In the genomic region with DNA sequence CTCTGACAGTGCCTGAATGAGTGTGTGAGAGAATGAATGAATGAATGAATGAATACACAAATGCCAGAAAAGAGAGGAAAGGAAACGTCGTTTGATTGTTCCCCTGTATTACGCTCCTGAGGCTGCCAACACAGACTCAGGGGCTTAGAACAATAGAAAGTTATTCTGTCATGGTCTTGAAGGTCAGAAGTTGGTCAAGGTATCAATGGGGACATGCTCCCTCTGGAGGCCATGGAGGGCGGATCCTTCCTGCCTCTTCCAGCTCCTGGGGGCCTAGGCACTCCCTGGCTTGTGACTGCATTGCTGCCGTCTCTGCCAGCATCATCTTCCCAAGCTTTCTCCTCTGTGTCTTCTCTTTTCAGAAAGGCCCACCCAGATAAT, we compare ENCODE assay signal across 8 cellular contexts. TPM values are rescaled to one million over a fixed set of nuclear protein-coding genes. Genes with fewer than 3 reads are reported as not detected.
DNase-seq lines count a peak whose midpoint lies in the region; FAIRE-seq and TF ChIP-seq lines count a peak whose summit lies in the region.

No MANE protein-coding gene starts in this region.

- CTCF ChIA-PET in Calu3 (lab: Charles Lee) = interaction anchor here (0.9 to 3.0 kb wide), 2 partner anchors 30 to 88 kb away, joined by 3 to 12 read pairs; no protein-coding TSS in a partner anchor
- CTCF ChIA-PET in activated naive CD4-positive, alpha-beta T cell treated with anti-CD3 and anti-CD28 coated beads, Interleukin-2, amount 10 ng/mL, durations not matched to agents 7 days and 5 days (lab: Charles Lee) = interaction anchor here (0.9 to 1.6 kb wide), 3 partner anchors 87 to 217 kb away, joined by 3 to 4 read pairs (median 3); a partner anchor contains a TSS

- no peak overlapping the region for H3K27ac Mint-ChIP-seq in Calu3 (ENCODE audit: unreplicated experiment)
- H3K27ac Mint-ChIP-seq in activated naive CD4-positive, alpha-beta T cell treated with anti-CD3 and anti-CD28 coated beads, Interleukin-2, amount 10 ng/mL, durations not matched to agents 7 days and 5 days = no peak overlapping the region

- no peak for FAIRE-seq in HTR-8/SVneo (lab: Jason Lieb, UNC)

- WGBS in adrenal gland, 4 donors = 34 to 70% (median 49%) methylated on average over 5 of the region's 5 CpGs
- WGBS in liver = 37% methylated on average over 5 of the region's 5 CpGs

- H3K9me3 Mint-ChIP-seq in Calu3 (ENCODE audit: low read depth, unreplicated experiment) = no peaks in the 10 kb centered on the region
- no peaks in the 10 kb centered on the region for H3K9me3 Mint-ChIP-seq in activated naive CD4-positive, alpha-beta T cell treated with anti-CD3 and anti-CD28 coated beads, Interleukin-2, amount 10 ng/mL, durations not matched to agents 7 days and 5 days

- TF ChIP-seq POLR2A in adrenal gland (IDR thresholded peaks at IDR 0.05) = no peak

- no peak overlapping the region for H3K4me3 Mint-ChIP-seq in Calu3 (ENCODE audit: low read depth, unreplicated experiment)
- H3K4me3 Mint-ChIP-seq in activated naive CD4-positive, alpha-beta T cell treated with anti-CD3 and anti-CD28 coated beads, Interleukin-2, amount 10 ng/mL, durations not matched to agents 7 days and 5 days = no peak overlapping the region

- intact Hi-C loops in Calu3 (cut with micrococcal nuclease; ENCODE audit: unreplicated experiment) = no loop called here
- intact Hi-C loops in adrenal gland (cut with DNase I) = no loop called here
- intact Hi-C loops in tibial artery (cut with DNase I; ENCODE audit: low total_unique reads) = no loop called here

- H3K4me3 ChIP-seq in adrenal gland (no peak overlapping the region), liver (ENCODE audit: low read depth in 1 of 3, low read length in 3 of 3) (no peak overlapping the region), tibial artery (no peak overlapping the region)

- DNase-seq in Calu3 (peak; percentile 42), HTR-8/SVneo (ENCODE audit: insufficient read length, low spot score) (peak; percentile 42), adrenal gland (no peak), NCI-H510A treated with DMSO at 0.1 percent for 48 hours (lab: John Stamatoyannopoulos, UW) (no peak), tibial artery (no peak), NCI-H2171 treated with DMSO at 0.1 percent for 48 hours (lab: John Stamatoyannopoulos, UW) (no peak)
- no peak for DNase-seq in activated naive CD4-positive, alpha-beta T cell treated with anti-CD3 and anti-CD28 coated beads, Interleukin-2, amount 10 ng/mL, durations not matched to agents 7 days and 5 days

- H3K27me3 ChIP-seq in adrenal gland = no peaks in the 10 kb centered on the region
- H3K27me3 ChIP-seq in liver (ENCODE audit: control insufficient read depth in 4 of 4, insufficient read depth in 4 of 4, low read length in 3 of 4) = no peaks in the 10 kb centered on the region
- peaks cover 0 to 31% of the 10 kb centered on the region in 2 donors for H3K27me3 ChIP-seq in tibial artery

- no TSS peak for BruUV-seq in Calu3 (replicated peaks; lab: Mats Ljungman, UMichigan)

- H3K9me3 ChIP-seq in adrenal gland (replicated peaks in 1 of 3) (no peaks in the 10 kb centered on the region), liver (ENCODE audit: control insufficient read depth in 4 of 4, low read length in 3 of 4) (no peaks in the 10 kb centered on the region), tibial artery (no peaks in the 10 kb centered on the region)

- TF ChIP-seq CTCF in Calu3 (IDR thresholded peaks at IDR 0.05; ENCODE audit: unreplicated experiment) (peak; percentile 57), adrenal gland (IDR thresholded peaks at IDR 0.05) (peak in 4 of 6 experiments; percentile 11 to 33 (median 27)), liver (IDR thresholded peaks at IDR 0.05; ENCODE audit: low read depth, low read length, missing input control) (peak; percentile 25), tibial artery (IDR thresholded peaks at IDR 0.05) (no peak)

- H3K27ac ChIP-seq in adrenal gland (peak overlapping the region in 1 of 5 donors; percentile 52), liver (ENCODE audit: low read depth in 1 of 2, low read length in 2 of 2) (no peak overlapping the region), tibial artery (no peak overlapping the region)

- peaks cover 61% of the 10 kb centered on the region for H3K27me3 Mint-ChIP-seq in Calu3 (ENCODE audit: unreplicated experiment)
- H3K27me3 Mint-ChIP-seq in activated naive CD4-positive, alpha-beta T cell treated with anti-CD3 and anti-CD28 coated beads, Interleukin-2, amount 10 ng/mL, durations not matched to agents 7 days and 5 days = peaks cover 52% of the 10 kb centered on the region

- H3K4me1 ChIP-seq in adrenal gland (replicated peaks in 1 of 2) (peaks cover 0 to 5% of the 10 kb centered on the region in 2 donors), liver (ENCODE audit: control insufficient read depth in 4 of 4, insufficient read depth in 4 of 4, low read length in 3 of 4) (no peaks in the 10 kb centered on the region), tibial artery (no peaks in the 10 kb centered on the region)

- peaks cover 4% of the 10 kb centered on the region for H3K36me3 Mint-ChIP-seq in Calu3 (ENCODE audit: insufficient read depth, unreplicated experiment)
- no peaks in the 10 kb centered on the region for H3K36me3 Mint-ChIP-seq in activated naive CD4-positive, alpha-beta T cell treated with anti-CD3 and anti-CD28 coated beads, Interleukin-2, amount 10 ng/mL, durations not matched to agents 7 days and 5 days

- H3K36me3 ChIP-seq in adrenal gland (replicated peaks in 1 of 2) (no peaks in the 10 kb centered on the region), liver (ENCODE audit: control insufficient read depth in 4 of 4, insufficient read depth in 3 of 4, low read depth in 1 of 4, low read length in 3 of 4) (peaks cover 0 to 2% (median 0%) of the 10 kb centered on the region in 4 donors), tibial artery (peaks cover 0 to 16% (median 9%) of the 10 kb centered on the region in 3 donors)

- peak; percentile 38 to 63 for TF ChIP-seq RAD21 in liver (IDR thresholded peaks at IDR 0.05)

- H3K4me1 Mint-ChIP-seq in Calu3 (ENCODE audit: low read depth, unreplicated experiment) = peaks cover 19% of the 10 kb centered on the region
- H3K4me1 Mint-ChIP-seq in activated naive CD4-positive, alpha-beta T cell treated with anti-CD3 and anti-CD28 coated beads, Interleukin-2, amount 10 ng/mL, durations not matched to agents 7 days and 5 days = no peaks in the 10 kb centered on the region

- no peak overlapping the region for H3K9ac ChIP-seq in liver (ENCODE audit: low read depth in 1 of 2, low read length in 2 of 2)

TF ChIP-seq in liver, 16 proteins besides CTCF, POLR2A, EP300 and RAD21 (continues in another document):
- no peak for TF ChIP-seq YY1 (IDR thresholded peaks at IDR 0.05)
- TF ChIP-seq FOXA1 (IDR thresholded peaks at IDR 0.05) = no peak
- TF ChIP-seq SP1 (IDR thresholded peaks at IDR 0.05) = no peak
- TF ChIP-seq, protein P1, sequence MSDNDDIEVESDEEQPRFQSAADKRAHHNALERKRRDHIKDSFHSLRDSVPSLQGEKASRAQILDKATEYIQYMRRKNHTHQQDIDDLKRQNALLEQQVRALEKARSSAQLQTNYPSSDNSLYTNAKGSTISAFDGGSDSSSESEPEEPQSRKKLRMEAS (IDR thresholded peaks at IDR 0.05) = no peak
- TF ChIP-seq FOXA2 (IDR thresholded peaks at IDR 0.05) = no peak
- TF ChIP-seq, protein P2, sequence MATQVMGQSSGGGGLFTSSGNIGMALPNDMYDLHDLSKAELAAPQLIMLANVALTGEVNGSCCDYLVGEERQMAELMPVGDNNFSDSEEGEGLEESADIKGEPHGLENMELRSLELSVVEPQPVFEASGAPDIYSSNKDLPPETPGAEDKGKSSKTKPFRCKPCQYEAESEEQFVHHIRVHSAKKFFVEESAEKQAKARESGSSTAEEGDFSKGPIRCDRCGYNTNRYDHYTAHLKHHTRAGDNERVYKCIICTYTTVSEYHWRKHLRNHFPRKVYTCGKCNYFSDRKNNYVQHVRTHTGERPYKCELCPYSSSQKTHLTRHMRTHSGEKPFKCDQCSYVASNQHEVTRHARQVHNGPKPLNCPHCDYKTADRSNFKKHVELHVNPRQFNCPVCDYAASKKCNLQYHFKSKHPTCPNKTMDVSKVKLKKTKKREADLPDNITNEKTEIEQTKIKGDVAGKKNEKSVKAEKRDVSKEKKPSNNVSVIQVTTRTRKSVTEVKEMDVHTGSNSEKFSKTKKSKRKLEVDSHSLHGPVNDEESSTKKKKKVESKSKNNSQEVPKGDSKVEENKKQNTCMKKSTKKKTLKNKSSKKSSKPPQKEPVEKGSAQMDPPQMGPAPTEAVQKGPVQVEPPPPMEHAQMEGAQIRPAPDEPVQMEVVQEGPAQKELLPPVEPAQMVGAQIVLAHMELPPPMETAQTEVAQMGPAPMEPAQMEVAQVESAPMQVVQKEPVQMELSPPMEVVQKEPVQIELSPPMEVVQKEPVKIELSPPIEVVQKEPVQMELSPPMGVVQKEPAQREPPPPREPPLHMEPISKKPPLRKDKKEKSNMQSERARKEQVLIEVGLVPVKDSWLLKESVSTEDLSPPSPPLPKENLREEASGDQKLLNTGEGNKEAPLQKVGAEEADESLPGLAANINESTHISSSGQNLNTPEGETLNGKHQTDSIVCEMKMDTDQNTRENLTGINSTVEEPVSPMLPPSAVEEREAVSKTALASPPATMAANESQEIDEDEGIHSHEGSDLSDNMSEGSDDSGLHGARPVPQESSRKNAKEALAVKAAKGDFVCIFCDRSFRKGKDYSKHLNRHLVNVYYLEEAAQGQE (IDR thresholded peaks at IDR 0.05) = no peak
- no peak for TF ChIP-seq NR2F2 (IDR thresholded peaks at IDR 0.05)
- no peak for TF ChIP-seq JUND (IDR thresholded peaks at IDR 0.05)
- TF ChIP-seq, protein P3, sequence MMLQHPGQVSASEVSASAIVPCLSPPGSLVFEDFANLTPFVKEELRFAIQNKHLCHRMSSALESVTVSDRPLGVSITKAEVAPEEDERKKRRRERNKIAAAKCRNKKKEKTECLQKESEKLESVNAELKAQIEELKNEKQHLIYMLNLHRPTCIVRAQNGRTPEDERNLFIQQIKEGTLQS (IDR thresholded peaks at IDR 0.05) = no peak
- TF ChIP-seq HNF4G (IDR thresholded peaks at IDR 0.05) = no peak
- TF ChIP-seq RXRA (IDR thresholded peaks at IDR 0.05) = no peak
- TF ChIP-seq EGR1 (IDR thresholded peaks at IDR 0.05; ENCODE audit: low read depth in 2 of 2) = no peak
- no peak for TF ChIP-seq GABPA (IDR thresholded peaks at IDR 0.05 in 1 of 2, conservative IDR thresholded peaks at IDR 0.05 in 1 of 2)

RNA-seq across cellular contexts. Expression of a gene that starts 1.5 kb away (rescaled TPM):
- total RNA-seq in Calu3 (2022) = not detected in 2 replicates
- 1 to 10 TPM in 1 of 8 donors, under 1 TPM in 2, not detected in 5; 0.55 to 1.1 (median 0.65) TPM for total RNA-seq in adrenal gland
- polyA plus RNA-seq in adrenal gland = under 1 TPM in 2 of 3 donors, not detected in 1; 0.07 to 0.31 TPM
- under 1 TPM; 0.08 to 0.42 TPM for total RNA-seq in liver
- 1 to 10 TPM in 1 of 2 donors, under 1 TPM in 1; 0.22 to 1.0 TPM for polyA plus RNA-seq in liver

Comparison
In these comparisons a context has a peak if more than half of its experiments do, and no peak if none do; other contexts are left out.
1. DNase-seq: peak in Calu3 (single experiment) and HTR-8/SVneo (single experiment); none in adrenal gland (0 of 7), NCI-H510A treated with DMSO at 0.1 percent for 48 hours (single experiment), activated naive CD4-positive, alpha-beta T cell treated with anti-CD3 and anti-CD28 coated beads, Interleukin-2, amount 10 ng/mL, durations not matched to agents 7 days and 5 days (single experiment), tibial artery (0 of 2) and NCI-H2171 treated with DMSO at 0.1 percent for 48 hours (single experiment).
2. CTCF ChIP-seq: peak in Calu3 (single experiment), adrenal gland (4 of 6) and liver (single experiment); none in tibial artery (0 of 2).